In genomic region chr2:96071977-96072491, GRCh38 we compare ENCODE assay signal across 2 cellular contexts. TPM values are rescaled to one million over a fixed set of nuclear protein-coding genes. Genes with fewer than 3 reads are reported as not detected.
"Had no signal": no experiment of that assay in that cellular context is flagged by ENCODE, and none has a peak within 500 bp of the region (broad histone marks: within the 10 kb centered on the region; RNA-seq: fewer than 3 reads in every experiment).

No MANE protein-coding gene starts in this region.

RNA-seq across cellular contexts. Expression of gene ADRA2B, which starts 44.3 kb away (rescaled TPM):
- total RNA-seq: lung microvascular endothelial cell, renal cortical epithelial cell had no signal
